ENCODE assay signal across 1 cellular context in the genomic region with DNA sequence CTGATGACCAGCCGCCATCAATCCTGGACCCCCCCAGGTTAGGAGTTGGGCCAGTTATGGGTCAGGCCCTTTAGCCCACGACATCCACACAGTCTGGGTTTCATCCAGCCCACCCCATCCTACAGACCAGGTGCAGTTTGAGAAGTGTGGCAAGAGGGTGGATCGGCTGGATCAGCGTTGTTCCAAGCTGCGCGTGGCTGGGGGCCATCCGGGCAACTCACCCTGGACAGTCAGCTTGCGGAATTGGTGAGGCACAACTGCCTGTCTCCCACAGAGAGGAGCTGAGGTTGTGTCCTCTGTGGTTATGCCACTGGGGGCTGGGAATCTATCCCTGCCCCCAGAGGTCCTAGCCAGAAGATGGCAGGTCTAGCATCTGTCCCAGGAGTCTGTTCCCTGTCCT.
TF ChIP-seq lines count a peak whose summit lies in the region.

No MANE protein-coding gene starts in this region.

TF ChIP-seq in HepG2, 621 proteins besides CTCF, POLR2A, EP300 and RAD21:
- TF ChIP-seq, protein P1, sequence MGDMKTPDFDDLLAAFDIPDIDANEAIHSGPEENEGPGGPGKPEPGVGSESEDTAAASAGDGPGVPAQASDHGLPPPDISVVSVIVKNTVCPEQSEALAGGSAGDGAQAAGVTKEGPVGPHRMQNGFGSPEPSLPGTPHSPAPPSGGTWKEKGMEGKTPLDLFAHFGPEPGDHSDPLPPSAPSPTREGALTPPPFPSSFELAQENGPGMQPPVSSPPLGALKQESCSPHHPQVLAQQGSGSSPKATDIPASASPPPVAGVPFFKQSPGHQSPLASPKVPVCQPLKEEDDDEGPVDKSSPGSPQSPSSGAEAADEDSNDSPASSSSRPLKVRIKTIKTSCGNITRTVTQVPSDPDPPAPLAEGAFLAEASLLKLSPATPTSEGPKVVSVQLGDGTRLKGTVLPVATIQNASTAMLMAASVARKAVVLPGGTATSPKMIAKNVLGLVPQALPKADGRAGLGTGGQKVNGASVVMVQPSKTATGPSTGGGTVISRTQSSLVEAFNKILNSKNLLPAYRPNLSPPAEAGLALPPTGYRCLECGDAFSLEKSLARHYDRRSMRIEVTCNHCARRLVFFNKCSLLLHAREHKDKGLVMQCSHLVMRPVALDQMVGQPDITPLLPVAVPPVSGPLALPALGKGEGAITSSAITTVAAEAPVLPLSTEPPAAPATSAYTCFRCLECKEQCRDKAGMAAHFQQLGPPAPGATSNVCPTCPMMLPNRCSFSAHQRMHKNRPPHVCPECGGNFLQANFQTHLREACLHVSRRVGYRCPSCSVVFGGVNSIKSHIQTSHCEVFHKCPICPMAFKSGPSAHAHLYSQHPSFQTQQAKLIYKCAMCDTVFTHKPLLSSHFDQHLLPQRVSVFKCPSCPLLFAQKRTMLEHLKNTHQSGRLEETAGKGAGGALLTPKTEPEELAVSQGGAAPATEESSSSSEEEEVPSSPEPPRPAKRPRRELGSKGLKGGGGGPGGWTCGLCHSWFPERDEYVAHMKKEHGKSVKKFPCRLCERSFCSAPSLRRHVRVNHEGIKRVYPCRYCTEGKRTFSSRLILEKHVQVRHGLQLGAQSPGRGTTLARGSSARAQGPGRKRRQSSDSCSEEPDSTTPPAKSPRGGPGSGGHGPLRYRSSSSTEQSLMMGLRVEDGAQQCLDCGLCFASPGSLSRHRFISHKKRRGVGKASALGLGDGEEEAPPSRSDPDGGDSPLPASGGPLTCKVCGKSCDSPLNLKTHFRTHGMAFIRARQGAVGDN (CRISPR knock-in tag; IDR thresholded peaks at IDR 0.05) = 0 out of 2 replicates have a peak, but pooled peaks have one; percentile 3
TF ChIP-seq in HepG2: peak in this region for 1; not testable (repeated sequence) for 620.
